1 cellular context compared by ENCODE assay signal in the genomic region with DNA sequence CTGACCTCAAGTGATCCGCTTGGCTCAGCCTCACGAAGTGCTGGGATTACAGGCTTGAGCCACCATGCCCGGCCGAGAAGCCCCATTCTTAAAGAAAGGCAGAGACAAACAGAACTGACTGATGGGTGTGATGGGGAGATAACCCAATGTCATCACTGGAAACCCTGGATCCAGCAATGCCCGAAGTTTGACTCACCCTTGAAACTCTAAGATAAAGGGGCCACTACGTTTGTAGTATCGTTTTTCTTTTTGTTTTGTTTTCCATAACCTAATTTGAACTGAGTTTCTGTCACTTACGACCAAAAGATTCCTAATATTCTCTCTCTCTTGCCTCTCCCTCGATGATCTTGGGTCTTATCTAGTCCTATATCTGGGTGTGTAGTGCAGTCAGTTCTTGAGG.
TF ChIP-seq lines count a peak whose summit lies in the region.

No MANE protein-coding gene starts in this region.

TF ChIP-seq in K562, 482 proteins besides CTCF, POLR2A, EP300 and RAD21 (continued from another document):
- TF ChIP-seq, protein P1, sequence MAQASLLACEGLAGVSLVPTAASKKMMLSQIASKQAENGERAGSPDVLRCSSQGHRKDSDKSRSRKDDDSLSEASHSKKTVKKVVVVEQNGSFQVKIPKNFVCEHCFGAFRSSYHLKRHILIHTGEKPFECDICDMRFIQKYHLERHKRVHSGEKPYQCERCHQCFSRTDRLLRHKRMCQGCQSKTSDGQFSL (CRISPR knock-in tag; IDR thresholded peaks at IDR 0.05), result no peak
- TF ChIP-seq, protein P1 (tag; IDR thresholded peaks at IDR 0.05), result no peak
- TF ChIP-seq DMBX1 (CRISPR knock-in tag; IDR thresholded peaks at IDR 0.05; ENCODE audit: borderline replicate concordance), result no peak
- no peak for TF ChIP-seq NCOA1 (IDR thresholded peaks at IDR 0.05; ENCODE audit: low read depth)
- TF ChIP-seq CBFA2T2 (conservative IDR thresholded peaks at IDR 0.05), result 0 out of 2 replicates have a peak, but pooled peaks have one; percentile 3
- TF ChIP-seq SRF (CRISPR knock-in tag; IDR thresholded peaks at IDR 0.05), result no peak
- TF ChIP-seq, protein P2, sequence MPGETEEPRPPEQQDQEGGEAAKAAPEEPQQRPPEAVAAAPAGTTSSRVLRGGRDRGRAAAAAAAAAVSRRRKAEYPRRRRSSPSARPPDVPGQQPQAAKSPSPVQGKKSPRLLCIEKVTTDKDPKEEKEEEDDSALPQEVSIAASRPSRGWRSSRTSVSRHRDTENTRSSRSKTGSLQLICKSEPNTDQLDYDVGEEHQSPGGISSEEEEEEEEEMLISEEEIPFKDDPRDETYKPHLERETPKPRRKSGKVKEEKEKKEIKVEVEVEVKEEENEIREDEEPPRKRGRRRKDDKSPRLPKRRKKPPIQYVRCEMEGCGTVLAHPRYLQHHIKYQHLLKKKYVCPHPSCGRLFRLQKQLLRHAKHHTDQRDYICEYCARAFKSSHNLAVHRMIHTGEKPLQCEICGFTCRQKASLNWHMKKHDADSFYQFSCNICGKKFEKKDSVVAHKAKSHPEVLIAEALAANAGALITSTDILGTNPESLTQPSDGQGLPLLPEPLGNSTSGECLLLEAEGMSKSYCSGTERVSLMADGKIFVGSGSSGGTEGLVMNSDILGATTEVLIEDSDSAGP (CRISPR knock-in tag; IDR thresholded peaks at IDR 0.05), result no peak
- peak; percentile 53 for TF ChIP-seq ZEB2 (IDR thresholded peaks at IDR 0.05)
- TF ChIP-seq, protein P3, sequence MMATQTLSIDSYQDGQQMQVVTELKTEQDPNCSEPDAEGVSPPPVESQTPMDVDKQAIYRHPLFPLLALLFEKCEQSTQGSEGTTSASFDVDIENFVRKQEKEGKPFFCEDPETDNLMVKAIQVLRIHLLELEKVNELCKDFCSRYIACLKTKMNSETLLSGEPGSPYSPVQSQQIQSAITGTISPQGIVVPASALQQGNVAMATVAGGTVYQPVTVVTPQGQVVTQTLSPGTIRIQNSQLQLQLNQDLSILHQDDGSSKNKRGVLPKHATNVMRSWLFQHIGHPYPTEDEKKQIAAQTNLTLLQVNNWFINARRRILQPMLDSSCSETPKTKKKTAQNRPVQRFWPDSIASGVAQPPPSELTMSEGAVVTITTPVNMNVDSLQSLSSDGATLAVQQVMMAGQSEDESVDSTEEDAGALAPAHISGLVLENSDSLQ (IDR thresholded peaks at IDR 0.05), result peak; percentile 68
- no peak for TF ChIP-seq RAD51 (IDR thresholded peaks at IDR 0.05; ENCODE audit: borderline replicate concordance, low read depth)
- no peak for TF ChIP-seq SPI1 (IDR thresholded peaks at IDR 0.05; ENCODE audit: borderline replicate concordance, low read depth, low read length)
- no peak for TF ChIP-seq NR4A1 (CRISPR knock-in tag; IDR thresholded peaks at IDR 0.05)
- TF ChIP-seq NR4A1 (tag; IDR thresholded peaks at IDR 0.05), result no peak
- no peak for TF ChIP-seq NR2C2 (CRISPR knock-in tag; IDR thresholded peaks at IDR 0.05)
- peak; percentile 41; the same call in 1 of the 2 replicates for TF ChIP-seq NR2C2 (tag; IDR thresholded peaks at IDR 0.05)
- no peak for TF ChIP-seq POLR3G (IDR thresholded peaks at IDR 0.05; ENCODE audit: extremely low read depth, insufficient read length, insufficient replicate concordance)
- no peak for TF ChIP-seq ZNF76 (CRISPR knock-in tag; IDR thresholded peaks at IDR 0.05; ENCODE audit: borderline replicate concordance)
- TF ChIP-seq ZNF23 (CRISPR knock-in tag; IDR thresholded peaks at IDR 0.05), result no peak
- TF ChIP-seq U2AF1 (optimal IDR thresholded peaks at IDR 0.05; ENCODE audit: low read depth, low read length), result no peak
- TF ChIP-seq SOX6 (IDR thresholded peaks at IDR 0.05), result peak; percentile 55; the same call in 1 of the 2 replicates
- TF ChIP-seq, protein P4, sequence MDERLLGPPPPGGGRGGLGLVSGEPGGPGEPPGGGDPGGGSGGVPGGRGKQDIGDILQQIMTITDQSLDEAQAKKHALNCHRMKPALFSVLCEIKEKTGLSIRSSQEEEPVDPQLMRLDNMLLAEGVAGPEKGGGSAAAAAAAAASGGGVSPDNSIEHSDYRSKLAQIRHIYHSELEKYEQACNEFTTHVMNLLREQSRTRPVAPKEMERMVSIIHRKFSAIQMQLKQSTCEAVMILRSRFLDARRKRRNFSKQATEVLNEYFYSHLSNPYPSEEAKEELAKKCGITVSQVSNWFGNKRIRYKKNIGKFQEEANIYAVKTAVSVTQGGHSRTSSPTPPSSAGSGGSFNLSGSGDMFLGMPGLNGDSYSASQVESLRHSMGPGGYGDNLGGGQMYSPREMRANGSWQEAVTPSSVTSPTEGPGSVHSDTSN (CRISPR knock-in tag; IDR thresholded peaks at IDR 0.05; ENCODE audit: low read depth), result no peak
- TF ChIP-seq, protein P4 (tag; conservative IDR thresholded peaks at IDR 0.05; ENCODE audit: low read depth), result peak; percentile 75
- no peak for TF ChIP-seq CC2D1A (IDR thresholded peaks at IDR 0.05)
- TF ChIP-seq, protein P5, sequence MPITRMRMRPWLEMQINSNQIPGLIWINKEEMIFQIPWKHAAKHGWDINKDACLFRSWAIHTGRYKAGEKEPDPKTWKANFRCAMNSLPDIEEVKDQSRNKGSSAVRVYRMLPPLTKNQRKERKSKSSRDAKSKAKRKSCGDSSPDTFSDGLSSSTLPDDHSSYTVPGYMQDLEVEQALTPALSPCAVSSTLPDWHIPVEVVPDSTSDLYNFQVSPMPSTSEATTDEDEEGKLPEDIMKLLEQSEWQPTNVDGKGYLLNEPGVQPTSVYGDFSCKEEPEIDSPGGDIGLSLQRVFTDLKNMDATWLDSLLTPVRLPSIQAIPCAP (CRISPR knock-in tag; IDR thresholded peaks at IDR 0.05; ENCODE audit: borderline replicate concordance), result no peak
- TF ChIP-seq EP400 (IDR thresholded peaks at IDR 0.05), result no peak
- TF ChIP-seq ZNF766 (CRISPR knock-in tag; conservative IDR thresholded peaks at IDR 0.05), result peak; percentile 66; the same call in 1 of the 2 replicates
- TF ChIP-seq GATAD2A (IDR thresholded peaks at IDR 0.05), result 0 out of 2 replicates have a peak, but pooled peaks have one; percentile 10
- no peak for TF ChIP-seq CBX2 (IDR thresholded peaks at IDR 0.05; ENCODE audit: insufficient read depth, low read length, poor library complexity, severe bottlenecking)
- no peak for TF ChIP-seq SAP30 (IDR thresholded peaks at IDR 0.05; ENCODE audit: borderline replicate concordance, insufficient read depth, low read depth, low read length, poor library complexity, severe bottlenecking)
- TF ChIP-seq ARHGAP35 (IDR thresholded peaks at IDR 0.05; ENCODE audit: partially characterized antibody), result no peak
- no peak for TF ChIP-seq ZNF830 (CRISPR knock-in tag; IDR thresholded peaks at IDR 0.05)
- no peak for TF ChIP-seq HDAC6 (IDR thresholded peaks at IDR 0.05; ENCODE audit: low read depth, low read length)
- TF ChIP-seq, protein P6, sequence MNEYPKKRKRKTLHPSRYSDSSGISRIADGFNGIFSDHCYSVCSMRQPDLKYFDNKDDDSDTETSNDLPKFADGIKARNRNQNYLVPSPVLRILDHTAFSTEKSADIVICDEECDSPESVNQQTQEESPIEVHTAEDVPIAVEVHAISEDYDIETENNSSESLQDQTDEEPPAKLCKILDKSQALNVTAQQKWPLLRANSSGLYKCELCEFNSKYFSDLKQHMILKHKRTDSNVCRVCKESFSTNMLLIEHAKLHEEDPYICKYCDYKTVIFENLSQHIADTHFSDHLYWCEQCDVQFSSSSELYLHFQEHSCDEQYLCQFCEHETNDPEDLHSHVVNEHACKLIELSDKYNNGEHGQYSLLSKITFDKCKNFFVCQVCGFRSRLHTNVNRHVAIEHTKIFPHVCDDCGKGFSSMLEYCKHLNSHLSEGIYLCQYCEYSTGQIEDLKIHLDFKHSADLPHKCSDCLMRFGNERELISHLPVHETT (CRISPR knock-in tag; conservative IDR thresholded peaks at IDR 0.05 in 1 of 2, IDR thresholded peaks at IDR 0.05 in 1 of 2), result no peak
- TF ChIP-seq ZNF551 (CRISPR knock-in tag; IDR thresholded peaks at IDR 0.05), result no peak
- TF ChIP-seq, protein P7, sequence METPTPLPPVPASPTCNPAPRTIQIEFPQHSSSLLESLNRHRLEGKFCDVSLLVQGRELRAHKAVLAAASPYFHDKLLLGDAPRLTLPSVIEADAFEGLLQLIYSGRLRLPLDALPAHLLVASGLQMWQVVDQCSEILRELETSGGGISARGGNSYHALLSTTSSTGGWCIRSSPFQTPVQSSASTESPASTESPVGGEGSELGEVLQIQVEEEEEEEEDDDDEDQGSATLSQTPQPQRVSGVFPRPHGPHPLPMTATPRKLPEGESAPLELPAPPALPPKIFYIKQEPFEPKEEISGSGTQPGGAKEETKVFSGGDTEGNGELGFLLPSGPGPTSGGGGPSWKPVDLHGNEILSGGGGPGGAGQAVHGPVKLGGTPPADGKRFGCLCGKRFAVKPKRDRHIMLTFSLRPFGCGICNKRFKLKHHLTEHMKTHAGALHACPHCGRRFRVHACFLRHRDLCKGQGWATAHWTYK (CRISPR knock-in tag; IDR thresholded peaks at IDR 0.05), result no peak
- no peak for TF ChIP-seq MCM3 (IDR thresholded peaks at IDR 0.05)
- TF ChIP-seq CREM (IDR thresholded peaks at IDR 0.05; ENCODE audit: low read depth), result peak; percentile 35; the same call in 1 of the 2 replicates
- no peak for TF ChIP-seq NFXL1 (CRISPR knock-in tag; IDR thresholded peaks at IDR 0.05)
- TF ChIP-seq TEAD1 (CRISPR knock-in tag; IDR thresholded peaks at IDR 0.05), result no peak
- TF ChIP-seq ZNF589 (CRISPR knock-in tag; IDR thresholded peaks at IDR 0.05; ENCODE audit: low read depth), result no peak
- peak in 1 of 2 experiments; percentile 63; a peak in 1 of 4 replicates for TF ChIP-seq RCOR1 (IDR thresholded peaks at IDR 0.05; ENCODE audit: borderline replicate concordance in 1 of 2, low read depth in 2 of 2, low read length in 2 of 2)
- TF ChIP-seq CBFA2T3 (IDR thresholded peaks at IDR 0.05), result peak; percentile 54
- no peak for TF ChIP-seq PHTF2 (CRISPR knock-in tag; IDR thresholded peaks at IDR 0.05)
- no peak for TF ChIP-seq HOXB6 (CRISPR knock-in tag; IDR thresholded peaks at IDR 0.05; ENCODE audit: borderline replicate concordance)
- TF ChIP-seq, protein P8, sequence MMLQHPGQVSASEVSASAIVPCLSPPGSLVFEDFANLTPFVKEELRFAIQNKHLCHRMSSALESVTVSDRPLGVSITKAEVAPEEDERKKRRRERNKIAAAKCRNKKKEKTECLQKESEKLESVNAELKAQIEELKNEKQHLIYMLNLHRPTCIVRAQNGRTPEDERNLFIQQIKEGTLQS (IDR thresholded peaks at IDR 0.05), result peak; percentile 73
- TF ChIP-seq, protein P8 (CRISPR knock-in tag; conservative IDR thresholded peaks at IDR 0.05), result no peak
- 0 out of 2 replicates have a peak, but pooled peaks have one; percentile 22 for TF ChIP-seq ZNF644 (tag; IDR thresholded peaks at IDR 0.05; ENCODE audit: low read depth)
- TF ChIP-seq IFI16 (CRISPR knock-in tag; IDR thresholded peaks at IDR 0.05), result no peak
- TF ChIP-seq KAT8 (IDR thresholded peaks at IDR 0.05; ENCODE audit: low read depth), result no peak
